ENCODE assay signal across 1 cellular context in the genomic region with DNA sequence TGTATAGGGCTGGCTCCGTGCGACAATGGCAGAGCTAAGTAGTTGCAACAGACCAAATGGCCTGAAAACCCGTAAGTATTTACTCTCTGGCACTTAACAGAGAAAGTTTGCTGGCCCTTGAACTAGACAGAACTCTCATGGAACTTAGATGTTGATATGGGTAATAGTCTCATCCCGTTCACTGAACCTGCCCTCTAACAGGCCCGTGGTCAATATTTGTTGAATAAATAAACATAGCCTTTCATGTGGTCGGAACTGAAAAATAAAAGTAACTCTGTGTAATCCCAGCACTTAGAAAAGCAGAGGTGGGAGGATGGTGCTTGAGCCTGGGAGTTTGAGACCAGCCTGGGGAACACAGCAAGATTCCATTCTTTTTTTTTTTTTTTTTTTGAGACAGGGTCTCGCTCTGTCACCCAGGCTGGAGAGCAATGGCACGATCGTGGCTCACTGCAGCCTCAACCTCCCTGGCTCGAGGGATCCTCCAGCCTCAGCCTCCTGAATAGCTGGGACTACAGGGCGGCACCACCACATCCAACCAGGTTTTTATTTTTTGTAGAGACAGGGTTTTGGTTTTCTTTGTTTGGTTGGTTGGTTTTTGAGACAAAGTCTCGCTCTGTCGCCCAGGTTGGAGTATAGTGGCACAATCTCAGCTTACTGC.
A peak's percentile ranks its signal among the peaks of the same experiment; 100 is the strongest.
TF ChIP-seq lines count a peak whose summit lies in the region.

No MANE protein-coding gene starts in this region.

TF ChIP-seq in HepG2, 621 proteins besides CTCF, POLR2A, EP300 and RAD21 (continued from another document):
- TF ChIP-seq, protein P1, sequence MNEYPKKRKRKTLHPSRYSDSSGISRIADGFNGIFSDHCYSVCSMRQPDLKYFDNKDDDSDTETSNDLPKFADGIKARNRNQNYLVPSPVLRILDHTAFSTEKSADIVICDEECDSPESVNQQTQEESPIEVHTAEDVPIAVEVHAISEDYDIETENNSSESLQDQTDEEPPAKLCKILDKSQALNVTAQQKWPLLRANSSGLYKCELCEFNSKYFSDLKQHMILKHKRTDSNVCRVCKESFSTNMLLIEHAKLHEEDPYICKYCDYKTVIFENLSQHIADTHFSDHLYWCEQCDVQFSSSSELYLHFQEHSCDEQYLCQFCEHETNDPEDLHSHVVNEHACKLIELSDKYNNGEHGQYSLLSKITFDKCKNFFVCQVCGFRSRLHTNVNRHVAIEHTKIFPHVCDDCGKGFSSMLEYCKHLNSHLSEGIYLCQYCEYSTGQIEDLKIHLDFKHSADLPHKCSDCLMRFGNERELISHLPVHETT (CRISPR knock-in tag; conservative IDR thresholded peaks at IDR 0.05) = 0 out of 2 replicates have a peak, but pooled peaks have one; percentile 29
- TF ChIP-seq NFIC (IDR thresholded peaks at IDR 0.05; ENCODE audit: low read length) = peak; percentile 95
- TF ChIP-seq FOXP1 (IDR thresholded peaks at IDR 0.05) = peak; percentile 93
- TF ChIP-seq FOXP1 (CRISPR knock-in tag; IDR thresholded peaks at IDR 0.05) = peak; percentile 97
- TF ChIP-seq, protein P2, sequence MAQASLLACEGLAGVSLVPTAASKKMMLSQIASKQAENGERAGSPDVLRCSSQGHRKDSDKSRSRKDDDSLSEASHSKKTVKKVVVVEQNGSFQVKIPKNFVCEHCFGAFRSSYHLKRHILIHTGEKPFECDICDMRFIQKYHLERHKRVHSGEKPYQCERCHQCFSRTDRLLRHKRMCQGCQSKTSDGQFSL (CRISPR knock-in tag; IDR thresholded peaks at IDR 0.05) = no peak
- TF ChIP-seq, protein P3, sequence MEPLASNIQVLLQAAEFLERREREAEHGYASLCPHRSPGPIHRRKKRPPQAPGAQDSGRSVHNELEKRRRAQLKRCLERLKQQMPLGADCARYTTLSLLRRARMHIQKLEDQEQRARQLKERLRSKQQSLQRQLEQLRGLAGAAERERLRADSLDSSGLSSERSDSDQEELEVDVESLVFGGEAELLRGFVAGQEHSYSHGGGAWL (CRISPR knock-in tag; IDR thresholded peaks at IDR 0.05) = no peak
- TF ChIP-seq, protein P4, sequence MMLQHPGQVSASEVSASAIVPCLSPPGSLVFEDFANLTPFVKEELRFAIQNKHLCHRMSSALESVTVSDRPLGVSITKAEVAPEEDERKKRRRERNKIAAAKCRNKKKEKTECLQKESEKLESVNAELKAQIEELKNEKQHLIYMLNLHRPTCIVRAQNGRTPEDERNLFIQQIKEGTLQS (CRISPR knock-in tag; IDR thresholded peaks at IDR 0.05) = no peak
- TF ChIP-seq AGO2 (optimal IDR thresholded peaks at IDR 0.05; ENCODE audit: low read depth, low read length) = no peak
- no peak for TF ChIP-seq RAD51 (IDR thresholded peaks at IDR 0.05; ENCODE audit: borderline replicate concordance)
- TF ChIP-seq JUN (CRISPR knock-in tag; IDR thresholded peaks at IDR 0.05) = peak; percentile 63; the same call in 1 of the 2 replicates
- TF ChIP-seq REPIN1 (CRISPR knock-in tag; IDR thresholded peaks at IDR 0.05; ENCODE audit: borderline replicate concordance, low read depth) = peak; percentile 91; the same call in 1 of the 2 replicates
- TF ChIP-seq, protein P5, sequence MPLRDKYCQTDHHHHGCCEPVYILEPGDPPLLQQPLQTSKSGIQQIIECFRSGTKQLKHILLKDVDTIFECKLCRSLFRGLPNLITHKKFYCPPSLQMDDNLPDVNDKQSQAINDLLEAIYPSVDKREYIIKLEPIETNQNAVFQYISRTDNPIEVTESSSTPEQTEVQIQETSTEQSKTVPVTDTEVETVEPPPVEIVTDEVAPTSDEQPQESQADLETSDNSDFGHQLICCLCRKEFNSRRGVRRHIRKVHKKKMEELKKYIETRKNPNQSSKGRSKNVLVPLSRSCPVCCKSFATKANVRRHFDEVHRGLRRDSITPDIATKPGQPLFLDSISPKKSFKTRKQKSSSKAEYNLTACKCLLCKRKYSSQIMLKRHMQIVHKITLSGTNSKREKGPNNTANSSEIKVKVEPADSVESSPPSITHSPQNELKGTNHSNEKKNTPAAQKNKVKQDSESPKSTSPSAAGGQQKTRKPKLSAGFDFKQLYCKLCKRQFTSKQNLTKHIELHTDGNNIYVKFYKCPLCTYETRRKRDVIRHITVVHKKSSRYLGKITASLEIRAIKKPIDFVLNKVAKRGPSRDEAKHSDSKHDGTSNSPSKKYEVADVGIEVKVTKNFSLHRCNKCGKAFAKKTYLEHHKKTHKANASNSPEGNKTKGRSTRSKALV (CRISPR knock-in tag; IDR thresholded peaks at IDR 0.05) = no peak
- peak; percentile 79; the same call in 1 of the 2 replicates for TF ChIP-seq ZFP36L1 (CRISPR knock-in tag; IDR thresholded peaks at IDR 0.05)
- TF ChIP-seq MAF1 (CRISPR knock-in tag; IDR thresholded peaks at IDR 0.05; ENCODE audit: borderline replicate concordance) = no peak
- TF ChIP-seq KDM6A (CRISPR knock-in tag; IDR thresholded peaks at IDR 0.05; ENCODE audit: low read depth) = peak; percentile 73
- TF ChIP-seq ZNF550 (CRISPR knock-in tag; IDR thresholded peaks at IDR 0.05; ENCODE audit: borderline replicate concordance) = no peak
- peak; percentile 75 for TF ChIP-seq ZNF564 (CRISPR knock-in tag; IDR thresholded peaks at IDR 0.05)
- TF ChIP-seq ZNF225 (CRISPR knock-in tag; IDR thresholded peaks at IDR 0.05) = no peak
- no peak for TF ChIP-seq ZNF256 (CRISPR knock-in tag; conservative IDR thresholded peaks at IDR 0.05)
- no peak for TF ChIP-seq CBX1 (IDR thresholded peaks at IDR 0.05; ENCODE audit: low read depth)
- TF ChIP-seq HOXA9 (CRISPR knock-in tag; IDR thresholded peaks at IDR 0.05; ENCODE audit: borderline replicate concordance) = no peak
- TF ChIP-seq ZFP37 (CRISPR knock-in tag; IDR thresholded peaks at IDR 0.05; ENCODE audit: borderline replicate concordance) = 0 out of 2 replicates have a peak, but pooled peaks have one; percentile 43
- TF ChIP-seq, protein P6, sequence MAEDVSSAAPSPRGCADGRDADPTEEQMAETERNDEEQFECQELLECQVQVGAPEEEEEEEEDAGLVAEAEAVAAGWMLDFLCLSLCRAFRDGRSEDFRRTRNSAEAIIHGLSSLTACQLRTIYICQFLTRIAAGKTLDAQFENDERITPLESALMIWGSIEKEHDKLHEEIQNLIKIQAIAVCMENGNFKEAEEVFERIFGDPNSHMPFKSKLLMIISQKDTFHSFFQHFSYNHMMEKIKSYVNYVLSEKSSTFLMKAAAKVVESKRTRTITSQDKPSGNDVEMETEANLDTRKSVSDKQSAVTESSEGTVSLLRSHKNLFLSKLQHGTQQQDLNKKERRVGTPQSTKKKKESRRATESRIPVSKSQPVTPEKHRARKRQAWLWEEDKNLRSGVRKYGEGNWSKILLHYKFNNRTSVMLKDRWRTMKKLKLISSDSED (CRISPR knock-in tag; IDR thresholded peaks at IDR 0.05) = no peak
- TF ChIP-seq ZNF616 (CRISPR knock-in tag; IDR thresholded peaks at IDR 0.05; ENCODE audit: low read depth) = no peak
- TF ChIP-seq SYNCRIP (IDR thresholded peaks at IDR 0.05; ENCODE audit: insufficient read depth, low read depth, low read length) = no peak
- TF ChIP-seq ZNF547 (CRISPR knock-in tag; IDR thresholded peaks at IDR 0.05) = no peak; the same call in 1 of the 2 replicates
- TF ChIP-seq TMF1 (CRISPR knock-in tag; IDR thresholded peaks at IDR 0.05; ENCODE audit: low read depth) = no peak
- peak; percentile 71; the same call in 1 of the 2 replicates for TF ChIP-seq ZSCAN21 (CRISPR knock-in tag; IDR thresholded peaks at IDR 0.05; ENCODE audit: borderline replicate concordance)
- no peak for TF ChIP-seq ZNF678 (CRISPR knock-in tag; IDR thresholded peaks at IDR 0.05)
- TF ChIP-seq, protein P7, sequence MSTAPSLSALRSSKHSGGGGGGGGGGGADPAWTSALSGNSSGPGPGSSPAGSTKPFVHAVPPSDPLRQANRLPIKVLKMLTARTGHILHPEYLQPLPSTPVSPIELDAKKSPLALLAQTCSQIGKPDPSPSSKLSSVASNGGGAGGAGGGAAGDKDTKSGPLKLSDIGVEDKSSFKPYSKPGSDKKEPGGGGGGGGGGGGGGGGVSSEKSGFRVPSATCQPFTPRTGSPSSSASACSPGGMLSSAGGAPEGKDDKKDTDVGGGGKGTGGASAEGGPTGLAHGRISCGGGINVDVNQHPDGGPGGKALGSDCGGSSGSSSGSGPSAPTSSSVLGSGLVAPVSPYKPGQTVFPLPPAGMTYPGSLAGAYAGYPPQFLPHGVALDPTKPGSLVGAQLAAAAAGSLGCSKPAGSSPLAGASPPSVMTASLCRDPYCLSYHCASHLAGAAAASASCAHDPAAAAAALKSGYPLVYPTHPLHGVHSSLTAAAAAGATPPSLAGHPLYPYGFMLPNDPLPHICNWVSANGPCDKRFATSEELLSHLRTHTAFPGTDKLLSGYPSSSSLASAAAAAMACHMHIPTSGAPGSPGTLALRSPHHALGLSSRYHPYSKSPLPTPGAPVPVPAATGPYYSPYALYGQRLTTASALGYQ (CRISPR knock-in tag; IDR thresholded peaks at IDR 0.05) = peak; percentile 99
- TF ChIP-seq, protein P8, sequence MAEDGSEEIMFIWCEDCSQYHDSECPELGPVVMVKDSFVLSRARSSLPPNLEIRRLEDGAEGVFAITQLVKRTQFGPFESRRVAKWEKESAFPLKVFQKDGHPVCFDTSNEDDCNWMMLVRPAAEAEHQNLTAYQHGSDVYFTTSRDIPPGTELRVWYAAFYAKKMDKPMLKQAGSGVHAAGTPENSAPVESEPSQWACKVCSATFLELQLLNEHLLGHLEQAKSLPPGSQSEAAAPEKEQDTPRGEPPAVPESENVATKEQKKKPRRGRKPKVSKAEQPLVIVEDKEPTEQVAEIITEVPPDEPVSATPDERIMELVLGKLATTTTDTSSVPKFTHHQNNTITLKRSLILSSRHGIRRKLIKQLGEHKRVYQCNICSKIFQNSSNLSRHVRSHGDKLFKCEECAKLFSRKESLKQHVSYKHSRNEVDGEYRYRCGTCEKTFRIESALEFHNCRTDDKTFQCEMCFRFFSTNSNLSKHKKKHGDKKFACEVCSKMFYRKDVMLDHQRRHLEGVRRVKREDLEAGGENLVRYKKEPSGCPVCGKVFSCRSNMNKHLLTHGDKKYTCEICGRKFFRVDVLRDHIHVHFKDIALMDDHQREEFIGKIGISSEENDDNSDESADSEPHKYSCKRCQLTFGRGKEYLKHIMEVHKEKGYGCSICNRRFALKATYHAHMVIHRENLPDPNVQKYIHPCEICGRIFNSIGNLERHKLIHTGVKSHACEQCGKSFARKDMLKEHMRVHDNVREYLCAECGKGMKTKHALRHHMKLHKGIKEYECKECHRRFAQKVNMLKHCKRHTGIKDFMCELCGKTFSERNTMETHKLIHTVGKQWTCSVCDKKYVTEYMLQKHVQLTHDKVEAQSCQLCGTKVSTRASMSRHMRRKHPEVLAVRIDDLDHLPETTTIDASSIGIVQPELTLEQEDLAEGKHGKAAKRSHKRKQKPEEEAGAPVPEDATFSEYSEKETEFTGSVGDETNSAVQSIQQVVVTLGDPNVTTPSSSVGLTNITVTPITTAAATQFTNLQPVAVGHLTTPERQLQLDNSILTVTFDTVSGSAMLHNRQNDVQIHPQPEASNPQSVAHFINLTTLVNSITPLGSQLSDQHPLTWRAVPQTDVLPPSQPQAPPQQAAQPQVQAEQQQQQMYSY (CRISPR knock-in tag; IDR thresholded peaks at IDR 0.05) = no peak
- TF ChIP-seq ZNF780A (CRISPR knock-in tag; IDR thresholded peaks at IDR 0.05) = no peak
- TF ChIP-seq TAF15 (IDR thresholded peaks at IDR 0.05; ENCODE audit: low read depth, low read length, poor library complexity, severe bottlenecking) = no peak
- TF ChIP-seq, protein P9, sequence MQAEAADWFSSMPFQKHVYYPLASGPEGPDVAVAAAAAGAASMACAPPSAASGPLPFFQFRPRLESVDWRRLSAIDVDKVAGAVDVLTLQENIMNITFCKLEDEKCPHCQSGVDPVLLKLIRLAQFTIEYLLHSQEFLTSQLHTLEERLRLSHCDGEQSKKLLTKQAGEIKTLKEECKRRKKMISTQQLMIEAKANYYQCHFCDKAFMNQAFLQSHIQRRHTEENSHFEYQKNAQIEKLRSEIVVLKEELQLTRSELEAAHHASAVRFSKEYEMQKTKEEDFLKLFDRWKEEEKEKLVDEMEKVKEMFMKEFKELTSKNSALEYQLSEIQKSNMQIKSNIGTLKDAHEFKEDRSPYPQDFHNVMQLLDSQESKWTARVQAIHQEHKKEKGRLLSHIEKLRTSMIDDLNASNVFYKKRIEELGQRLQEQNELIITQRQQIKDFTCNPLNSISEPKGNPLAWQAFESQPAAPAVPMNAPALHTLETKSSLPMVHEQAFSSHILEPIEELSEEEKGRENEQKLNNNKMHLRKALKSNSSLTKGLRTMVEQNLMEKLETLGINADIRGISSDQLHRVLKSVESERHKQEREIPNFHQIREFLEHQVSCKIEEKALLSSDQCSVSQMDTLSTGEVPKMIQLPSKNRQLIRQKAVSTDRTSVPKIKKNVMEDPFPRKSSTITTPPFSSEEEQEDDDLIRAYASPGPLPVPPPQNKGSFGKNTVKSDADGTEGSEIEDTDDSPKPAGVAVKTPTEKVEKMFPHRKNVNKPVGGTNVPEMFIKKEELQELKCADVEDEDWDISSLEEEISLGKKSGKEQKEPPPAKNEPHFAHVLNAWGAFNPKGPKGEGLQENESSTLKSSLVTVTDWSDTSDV (CRISPR knock-in tag; IDR thresholded peaks at IDR 0.05) = no peak
- no peak for TF ChIP-seq AHR (CRISPR knock-in tag; IDR thresholded peaks at IDR 0.05)
- no peak for TF ChIP-seq REL (CRISPR knock-in tag; conservative IDR thresholded peaks at IDR 0.05)
- TF ChIP-seq ZNF10 (CRISPR knock-in tag; IDR thresholded peaks at IDR 0.05; ENCODE audit: borderline replicate concordance, low read depth) = no peak
- no peak for TF ChIP-seq ZNF83 (CRISPR knock-in tag; IDR thresholded peaks at IDR 0.05; ENCODE audit: borderline replicate concordance)
